Comparison of ENCODE assay signal across 13 cellular contexts in the genomic region with DNA sequence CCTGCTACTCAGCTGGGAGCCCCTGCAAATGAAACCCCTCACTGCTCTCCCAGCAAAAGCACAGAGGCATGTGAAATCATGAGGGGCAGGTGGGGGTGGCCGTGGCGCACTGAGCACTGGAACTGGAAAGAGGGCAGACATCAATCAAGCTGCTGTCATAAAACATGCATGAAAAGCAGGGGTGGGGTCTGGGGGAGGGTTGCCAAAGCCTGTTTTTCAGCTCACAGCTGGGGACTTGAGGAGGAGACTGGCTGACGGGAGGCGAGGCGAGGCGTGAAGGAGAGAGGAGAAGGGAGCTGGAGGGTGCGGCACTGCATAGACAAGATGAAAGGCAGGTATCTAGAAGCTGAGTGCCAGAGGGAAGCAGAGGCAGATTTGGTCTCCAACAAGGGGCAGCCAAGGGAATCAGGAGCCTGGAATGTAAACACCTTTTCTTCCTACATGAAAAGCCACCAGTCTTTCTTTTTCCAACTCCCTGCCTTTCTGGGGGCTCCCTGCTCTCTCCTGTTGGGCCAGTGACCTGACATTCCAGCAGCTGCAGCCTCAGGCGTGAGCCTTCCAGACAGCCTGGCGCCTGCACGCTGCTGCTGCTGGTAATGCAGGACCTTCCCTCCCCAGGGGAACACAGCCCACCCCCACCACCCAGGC.
DNase-seq lines count a peak whose midpoint lies in the region; ATAC-seq, FAIRE-seq and TF ChIP-seq lines count a peak whose summit lies in the region.
"Had no signal": no experiment of that assay in that cellular context is flagged by ENCODE, and none has a peak within 500 bp of the region (broad histone marks: within the 10 kb centered on the region; RNA-seq: fewer than 3 reads in every experiment).

No MANE protein-coding gene starts in this region.

- TF ChIP-seq CTCF in foreskin keratinocyte (conservative IDR thresholded peaks at IDR 0.05) (no peak), kidney (IDR thresholded peaks at IDR 0.05; ENCODE audit: borderline replicate concordance, extremely low read depth, insufficient read depth) (no peak)

- H3K4me1 ChIP-seq in foreskin keratinocyte (no peaks in the 10 kb centered on the region), trophoblast cell (ENCODE audit: control insufficient read depth in 1 of 2, insufficient read depth in 2 of 2, low read length in 2 of 2) (peaks cover 40 to 47% of the 10 kb centered on the region in 2 experiments), kidney (ENCODE audit: control insufficient read depth in 1 of 2, insufficient read depth in 1 of 2, low read depth in 1 of 2, low read length in 2 of 2) (no peaks in the 10 kb centered on the region)

- no peak overlapping the region for H3K23ac ChIP-seq in trophoblast cell (ENCODE audit: low read length)

- peak overlapping the region; percentile 89 for H2AK5ac ChIP-seq in trophoblast cell (ENCODE audit: low read length)

- peak overlapping the region; percentile 89 for H3K4ac ChIP-seq in trophoblast cell (ENCODE audit: low read depth, low read length)

- H4K8ac ChIP-seq in trophoblast cell (ENCODE audit: low read depth, low read length), result peak overlapping the region; percentile 92

- WGBS in trophoblast cell (ENCODE audit: extremely low coverage, insufficient coverage, insufficient read length), result no CpG with 5 or more reads among the region's 10 CpGs

- DNase-seq in H7 (peak; percentile 61), NCI-H2227 treated with DMSO at 0.1 percent for 48 hours (lab: John Stamatoyannopoulos, UW) (peak; percentile 93), foreskin keratinocyte (no peak), trophoblast cell (peak; percentile 47 to 49), kidney (no peak), NCI-H774 (lab: John Stamatoyannopoulos, UW) (no peak)
- DNase-seq: CD4-positive, alpha-beta memory T cell; NCI-H2029 treated with DMSO at 0.1 percent for 48 hours had no signal

- H3K27me3 ChIP-seq in H7 (ENCODE audit: control insufficient read depth, insufficient read depth, low read length), result no peaks in the 10 kb centered on the region
- peaks cover 67% of the 10 kb centered on the region for H3K27me3 ChIP-seq in foreskin keratinocyte
- H3K27me3 ChIP-seq in trophoblast cell (ENCODE audit: insufficient read depth, low read length), result no peaks in the 10 kb centered on the region

- H3K18ac ChIP-seq in trophoblast cell (ENCODE audit: low read length), result peak overlapping the region; percentile 68

- no peak overlapping the region for H3K27ac ChIP-seq in foreskin keratinocyte
- peak overlapping the region; percentile 100 for H3K27ac ChIP-seq in trophoblast cell (ENCODE audit: low read depth, low read length)
- no peak overlapping the region for H3K27ac ChIP-seq in kidney (ENCODE audit: low read depth in 2 of 2, low read length in 2 of 2)
- H3K27ac ChIP-seq: HL-60 had no signal

- H2BK12ac ChIP-seq in trophoblast cell (ENCODE audit: low read length), result peak overlapping the region; percentile 85

- H3K4me2 ChIP-seq in trophoblast cell (ENCODE audit: low read length), result peak overlapping the region; percentile 63

- H3K4me3 ChIP-seq in H7 (ENCODE audit: insufficient read depth, low read depth, low read length) (no peak overlapping the region), trophoblast cell (ENCODE audit: low read depth, low read length) (no peak overlapping the region), kidney (ENCODE audit: low read length in 2 of 2) (no peak overlapping the region)

- H3K9me3 ChIP-seq in trophoblast cell (ENCODE audit: insufficient read depth, low read depth, low read length) (no peaks in the 10 kb centered on the region), kidney (ENCODE audit: control insufficient read depth in 1 of 2, low read length in 2 of 2) (no peaks in the 10 kb centered on the region)

- ATAC-seq in foreskin keratinocyte (peak; percentile 44), GM21528 (IDR thresholded peaks at IDR 0.05; ENCODE audit: low FRiP score, unreplicated experiment) (no peak), GM18520 (IDR thresholded peaks at IDR 0.05; ENCODE audit: unreplicated experiment) (no peak)
- ATAC-seq: stimulated activated memory B cell treated with anti-CD40 and anti-IgM and Interleukin-4, amounts not matched to agents 10 μg/mL and 1 μg/mL and 100 μg/mL, for 72 hours had no signal

- peak overlapping the region; percentile 99 for H4K91ac ChIP-seq in trophoblast cell (ENCODE audit: low read depth, low read length)

- H2BK5ac ChIP-seq in trophoblast cell (ENCODE audit: low read depth, low read length, poor library complexity), result peak overlapping the region; percentile 98

- H3K79me2 ChIP-seq in trophoblast cell (ENCODE audit: control insufficient read depth, insufficient read depth, low read length, poor library complexity), result peaks cover 14% of the 10 kb centered on the region

- H3K79me1 ChIP-seq in trophoblast cell (ENCODE audit: low read length), result peaks cover 58% of the 10 kb centered on the region

- intact Hi-C loops in kidney (cut with DNase I), result no loop called here

- peak overlapping the region; percentile 85 for H3K14ac ChIP-seq in trophoblast cell (ENCODE audit: low read length)

- H3K36me3 ChIP-seq in H7 (replicated peaks; ENCODE audit: control insufficient read depth, insufficient read depth, low read length) (no peaks in the 10 kb centered on the region), trophoblast cell (ENCODE audit: control insufficient read depth in 1 of 2, insufficient read depth in 2 of 2, low read length in 2 of 2) (no peaks in the 10 kb centered on the region), kidney (ENCODE audit: control insufficient read depth in 1 of 2, insufficient read depth in 2 of 2, low read length in 2 of 2) (no peaks in the 10 kb centered on the region)

- H2AFZ ChIP-seq in trophoblast cell (ENCODE audit: insufficient read depth, low read length, poor library complexity), result no peak overlapping the region

- no peak for FAIRE-seq in kidney (lab: Jason Lieb, UNC)
- FAIRE-seq: GM19239 had no signal

- peak overlapping the region; percentile 99 for H2BK120ac ChIP-seq in trophoblast cell (ENCODE audit: insufficient read depth, low read length, poor library complexity)

- peak overlapping the region; percentile 47 for H4K12ac ChIP-seq in trophoblast cell (ENCODE audit: low read depth, low read length)

- H3K9ac ChIP-seq in trophoblast cell (ENCODE audit: low read length) (peak overlapping the region; percentile 43), kidney (ENCODE audit: low read length in 2 of 2) (no peak overlapping the region)

Comparison
In these comparisons a context has a peak if more than half of its experiments do, and no peak if none do; other contexts are left out.
1. DNase-seq: peak in H7 (single experiment), NCI-H2227 treated with DMSO at 0.1 percent for 48 hours (single experiment) and trophoblast cell (2 of 2); none in foreskin keratinocyte (0 of 2), kidney (single experiment) and NCI-H774 (single experiment).